ENCODE assay signal across 23 cellular contexts in the genomic region with DNA sequence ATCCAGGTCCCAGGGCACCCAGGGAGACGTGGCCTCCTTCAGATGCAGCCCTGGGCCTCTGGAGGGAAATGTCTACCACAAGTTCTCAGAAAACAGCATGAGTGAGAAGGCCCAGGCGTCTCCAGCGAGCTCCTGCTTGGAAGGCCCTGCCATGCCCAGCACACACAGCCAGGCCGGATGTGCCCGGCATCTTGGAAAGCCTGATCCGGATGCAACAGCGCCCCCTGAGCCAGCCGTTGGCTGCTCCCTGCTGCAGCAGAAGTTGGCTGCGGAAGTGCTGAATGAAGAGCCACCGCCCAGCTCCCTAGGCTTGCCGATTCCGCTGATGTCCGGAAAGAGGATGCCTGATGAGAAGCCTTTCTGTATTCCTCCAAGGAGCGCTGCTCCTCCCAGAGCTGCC. TPM values are rescaled to one million over a fixed set of nuclear protein-coding genes. Genes with fewer than 3 reads are reported as not detected.
"Had no signal": no experiment of that assay in that cellular context is flagged by ENCODE, and none has a peak within 500 bp of the region (broad histone marks: within the 10 kb centered on the region; RNA-seq: fewer than 3 reads in every experiment).

No MANE protein-coding gene starts in this region.

- H3K4me3 Mint-ChIP-seq: activated CD4-positive, alpha-beta memory T cell treated with anti-CD3 and anti-CD28 coated beads for 36 hours; activated CD4-positive, alpha-beta T cell treated with anti-CD3 and anti-CD28 coated beads for 36 hours; activated CD8-positive, alpha-beta memory T cell treated with anti-CD3 and anti-CD28 coated beads, Interleukin-2, amount 10 ng/mL, durations not matched to agents 7 days and 5 days; activated T-cell treated with anti-CD3 and anti-CD28 coated beads, Interleukin-2, amount 50 U/mL, for 24 hours; neural crest cell had no signal

- DNase-seq: activated CD4-positive, alpha-beta memory T cell treated with anti-CD3 and anti-CD28 coated beads for 36 hours; activated CD4-positive, alpha-beta T cell treated with anti-CD3 and anti-CD28 coated beads for 36 hours; activated CD8-positive, alpha-beta memory T cell treated with anti-CD3 and anti-CD28 coated beads, Interleukin-2, amount 10 ng/mL, durations not matched to agents 7 days and 5 days; activated naive CD4-positive, alpha-beta T cell treated with anti-CD3 and anti-CD28 coated beads, Interleukin-2, amount 50 U/mL, for 16 hours; activated T-cell treated with anti-CD3 and anti-CD28 coated beads, Interleukin-2, amount 50 U/mL, for 24 hours; dermis blood vessel endothelial cell; heart left ventricle; ovary; sigmoid colon; stimulated activated CD4-positive, alpha-beta T cell treated with anti-CD3 and anti-CD28 coated beads, Interleukin-1b, Interleukin-23, amount 100 ng/mL, for 48 hours; stomach; T1000; upper lobe of right lung had no signal

- FAIRE-seq: astrocyte, bronchial epithelial cell, frontal cortex, islet of Langerhans had no signal

- H3K4me1 ChIP-seq: heart left ventricle, sigmoid colon, stomach, upper lobe of right lung had no signal

- H3K27ac Mint-ChIP-seq: activated CD4-positive, alpha-beta memory T cell treated with anti-CD3 and anti-CD28 coated beads for 36 hours; activated CD4-positive, alpha-beta T cell treated with anti-CD3 and anti-CD28 coated beads for 36 hours; activated CD8-positive, alpha-beta memory T cell treated with anti-CD3 and anti-CD28 coated beads, Interleukin-2, amount 10 ng/mL, durations not matched to agents 7 days and 5 days; activated T-cell treated with anti-CD3 and anti-CD28 coated beads, Interleukin-2, amount 50 U/mL, for 24 hours had no signal

- H3K9me3 ChIP-seq: ovary, thoracic aorta, upper lobe of right lung had no signal

- H3K4me3 ChIP-seq: heart left ventricle, lung, ovary, sigmoid colon, stomach, thoracic aorta, upper lobe of right lung had no signal

- H3K27ac ChIP-seq: heart left ventricle, ovary, sigmoid colon, stomach, thoracic aorta, upper lobe of right lung, VCaP had no signal

- H3K4me1 Mint-ChIP-seq: activated CD4-positive, alpha-beta T cell treated with anti-CD3 and anti-CD28 coated beads for 36 hours; activated CD8-positive, alpha-beta memory T cell treated with anti-CD3 and anti-CD28 coated beads, Interleukin-2, amount 10 ng/mL, durations not matched to agents 7 days and 5 days; neural crest cell had no signal

- H3K36me3 Mint-ChIP-seq: activated CD4-positive, alpha-beta memory T cell treated with anti-CD3 and anti-CD28 coated beads for 36 hours; activated CD8-positive, alpha-beta memory T cell treated with anti-CD3 and anti-CD28 coated beads, Interleukin-2, amount 10 ng/mL, durations not matched to agents 7 days and 5 days had no signal

- H3K27me3 ChIP-seq: heart left ventricle, ovary, sigmoid colon, stomach, upper lobe of right lung had no signal

- H3K36me3 ChIP-seq: heart left ventricle, ovary, sigmoid colon, stomach, thoracic aorta, upper lobe of right lung had no signal

- H3K27me3 Mint-ChIP-seq: activated CD4-positive, alpha-beta memory T cell treated with anti-CD3 and anti-CD28 coated beads for 36 hours; activated CD4-positive, alpha-beta T cell treated with anti-CD3 and anti-CD28 coated beads for 36 hours; activated CD8-positive, alpha-beta memory T cell treated with anti-CD3 and anti-CD28 coated beads, Interleukin-2, amount 10 ng/mL, durations not matched to agents 7 days and 5 days; activated T-cell treated with anti-CD3 and anti-CD28 coated beads, Interleukin-2, amount 50 U/mL, for 24 hours had no signal

RNA-seq across cellular contexts. Expression of a gene that starts 0.9 kb away (rescaled TPM):
- total RNA-seq: activated CD4-positive, alpha-beta memory T cell treated with anti-CD3 and anti-CD28 coated beads for 36 hours; activated CD4-positive, alpha-beta T cell treated with anti-CD3 and anti-CD28 coated beads for 36 hours; activated CD8-positive, alpha-beta memory T cell treated with anti-CD3 and anti-CD28 coated beads, Interleukin-2, amount 10 ng/mL, durations not matched to agents 7 days and 5 days; astrocyte; bronchial epithelial cell; dermis blood vessel endothelial cell; epithelial cell of proximal tubule; heart left ventricle; pulmonary artery endothelial cell; thoracic aorta had no signal
- polyA plus RNA-seq: heart left ventricle, lung, stomach had no signal
